In genomic region chr22:27168681-27169080, GRCh38 we compare ENCODE assay signal across 11 cellular contexts.
"Had no signal": no experiment of that assay in that cellular context is flagged by ENCODE, and none has a peak within 500 bp of the region (broad histone marks: within the 10 kb centered on the region; RNA-seq: fewer than 3 reads in every experiment).

No MANE protein-coding gene starts in this region.

- H3K9me3 ChIP-seq: HAP-1 had no signal

- H2AFZ ChIP-seq: GM23248, GM23338 had no signal

- H3K9ac ChIP-seq: GM23248 had no signal

- FAIRE-seq: H1, H54 had no signal

- DNase-seq: GM23248, GOT3, H7, H9, HCEC 1CT, HFFc6 had no signal

- H3K4me2 ChIP-seq: GM23338 had no signal

- H3K4me3 ChIP-seq: GM23248, GM23338, HAP-1 had no signal

- H3K4me1 ChIP-seq: HAP-1 had no signal

- ATAC-seq: GM23338, HCT116 had no signal

- H3K27ac ChIP-seq: GM23248 had no signal

- H3K36me3 ChIP-seq: HAP-1 had no signal
